ENCODE assay signal across 8 cellular contexts in genomic region chrX:17046478-17047097, GRCh38.
DNase-seq lines count a peak whose midpoint lies in the region; ATAC-seq and TF ChIP-seq lines count a peak whose summit lies in the region.

No MANE protein-coding gene starts in this region.

- no peak for ATAC-seq in HG03139 (IDR thresholded peaks at IDR 0.05; ENCODE audit: unreplicated experiment)

- POLR2A ChIA-PET in activated CD4-positive, alpha-beta memory T cell treated with anti-CD3 and anti-CD28 coated beads for 36 hours (lab: Charles Lee), result no interaction called here

- CTCF ChIA-PET in activated CD4-positive, alpha-beta memory T cell treated with anti-CD3 and anti-CD28 coated beads for 36 hours (lab: Charles Lee), result interaction anchor here (1.0 to 5.7 kb wide), 15 partner anchors 9 to 227 kb away, joined by 3 to 53 read pairs (median 5); no protein-coding TSS in a partner anchor

- H3K4me3 Mint-ChIP-seq in activated CD4-positive, alpha-beta memory T cell treated with anti-CD3 and anti-CD28 coated beads for 36 hours, result no peak overlapping the region

- intact Hi-C loops in activated CD4-positive, alpha-beta memory T cell treated with anti-CD3 and anti-CD28 coated beads for 36 hours (cut with micrococcal nuclease), result loop anchor here (1.0 kb wide), 2 partner anchors 163 to 220 kb away; no protein-coding TSS in a partner anchor

- no peak overlapping the region for H3K27ac ChIP-seq in HL-60 (replicated peaks)

- no peaks in the 10 kb centered on the region for H3K27me3 ChIP-seq in HL-60 (ENCODE audit: insufficient read depth, poor library complexity, severe bottlenecking)

- TF ChIP-seq CTCF in HL-60 (IDR thresholded peaks at IDR 0.05; ENCODE audit: insufficient read depth, low read length), result peak; percentile 32
- TF ChIP-seq CTCF in epithelial cell of esophagus (IDR thresholded peaks at IDR 0.05; ENCODE audit: insufficient read depth, low read depth, low read length, missing control alignments), result peak; percentile 76

- no peaks in the 10 kb centered on the region for H3K36me3 Mint-ChIP-seq in activated CD4-positive, alpha-beta memory T cell treated with anti-CD3 and anti-CD28 coated beads for 36 hours

- no peak overlapping the region for H3K27ac Mint-ChIP-seq in activated CD4-positive, alpha-beta memory T cell treated with anti-CD3 and anti-CD28 coated beads for 36 hours

- no peaks in the 10 kb centered on the region for H3K4me1 Mint-ChIP-seq in activated CD4-positive, alpha-beta memory T cell treated with anti-CD3 and anti-CD28 coated beads for 36 hours (ENCODE audit: low read depth)

- H3K4me3 ChIP-seq in HL-60 (replicated peaks; ENCODE audit: insufficient read depth, low read length) (no peak overlapping the region), epithelial cell of esophagus (ENCODE audit: low read length) (no peak overlapping the region)

- DNase-seq in ELF-1 (ENCODE audit: low read depth, low spot score), result peak; percentile 70
- peak; percentile 5 to 62 for DNase-seq in HL-60 (ENCODE audit: low read depth in 1 of 2, low spot score in 1 of 2)
- DNase-seq in NCI-H748 treated with DMSO at 0.1 percent for 48 hours (lab: John Stamatoyannopoulos, UW), result peak; percentile 34
- DNase-seq in activated CD4-positive, alpha-beta memory T cell treated with anti-CD3 and anti-CD28 coated beads for 36 hours, result peak; percentile 48
- peak; percentile 67 for DNase-seq in epithelial cell of esophagus (ENCODE audit: low read depth)
- DNase-seq in middle frontal gyrus (ENCODE audit: extremely low spot score, low spot score), result peak; percentile 31
- peak; percentile 89 for DNase-seq in superior temporal gyrus (ENCODE audit: extremely low spot score)

- H3K27me3 Mint-ChIP-seq in activated CD4-positive, alpha-beta memory T cell treated with anti-CD3 and anti-CD28 coated beads for 36 hours, result no peaks in the 10 kb centered on the region

- H3K9me3 Mint-ChIP-seq in activated CD4-positive, alpha-beta memory T cell treated with anti-CD3 and anti-CD28 coated beads for 36 hours, result no peaks in the 10 kb centered on the region

Comparison
In these comparisons a context has a peak if more than half of its experiments do, and no peak if none do; other contexts are left out.
1. DNase-seq: peak in every context shown above with its lines; median percentile 89 in superior temporal gyrus; 70 in ELF-1; 67 in epithelial cell of esophagus; 48 in activated CD4-positive, alpha-beta memory T cell treated with anti-CD3 and anti-CD28 coated beads for 36 hours; 34 in NCI-H748 treated with DMSO at 0.1 percent for 48 hours; 34 in HL-60; 31 in middle frontal gyrus.